ENCODE assay signal across 14 cellular contexts in the genomic region with DNA sequence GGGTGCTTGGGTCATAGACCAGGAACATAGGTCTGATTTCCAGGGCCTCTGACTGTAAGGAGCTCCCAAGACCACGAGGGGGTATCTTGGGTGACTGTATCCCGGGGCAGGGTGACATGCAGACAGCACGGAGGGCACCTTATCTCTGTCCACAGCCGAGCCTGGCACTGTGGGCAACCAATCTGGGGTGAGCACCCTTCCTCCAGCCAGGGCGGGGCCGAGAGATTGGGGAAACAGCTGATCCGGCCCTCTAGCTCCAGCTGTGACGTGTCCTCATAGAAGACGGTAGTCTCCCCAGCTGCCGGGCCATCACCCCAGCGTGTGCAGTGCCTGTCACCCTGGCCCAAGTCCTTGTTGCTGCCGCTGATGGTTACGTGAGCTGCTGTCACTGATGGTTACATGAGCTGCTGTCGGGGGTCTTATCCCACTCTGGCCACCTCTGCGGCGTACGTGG. TPM values are rescaled to one million over a fixed set of nuclear protein-coding genes. Genes with fewer than 3 reads are reported as not detected.
DNase-seq lines count a peak whose midpoint lies in the region; ATAC-seq, FAIRE-seq and TF ChIP-seq lines count a peak whose summit lies in the region.
"Had no signal": no experiment of that assay in that cellular context is flagged by ENCODE, and none has a peak within 500 bp of the region (broad histone marks: within the 10 kb centered on the region; RNA-seq: fewer than 3 reads in every experiment).

No MANE protein-coding gene starts in this region.

- H3K79me2 ChIP-seq in HCT116 (ENCODE audit: insufficient read depth, low read length): peaks cover 47% of the 10 kb centered on the region
- no peaks in the 10 kb centered on the region for H3K79me2 ChIP-seq in K562 (ENCODE audit: control insufficient read depth, insufficient read depth, low read length)

- TF ChIP-seq EP300 in K562 (IDR thresholded peaks at IDR 0.05; ENCODE audit: low read length): no peak

- 45% methylated on average over 14 of the region's 17 CpGs for WGBS in K562 (ENCODE audit: insufficient coverage, low coverage, missing lambda C conversion rate)

- H3K4me1 ChIP-seq in BLaER1 (peaks cover 70% of the 10 kb centered on the region), HCT116 (ENCODE audit: control insufficient read depth in 1 of 2, insufficient read depth in 2 of 2, low read length in 2 of 2) (peaks cover 30 to 53% of the 10 kb centered on the region in 2 experiments), K562 (replicated peaks in 1 of 2; ENCODE audit: control insufficient read depth in 2 of 2, insufficient read depth in 2 of 2, low read length in 2 of 2) (peaks cover 0 to 7% of the 10 kb centered on the region in 2 experiments; a peak in 2 of 5 replicates)
- H3K4me1 ChIP-seq: psoas muscle had no signal

- no peak for DNase-seq in HCT116 (ENCODE audit: low read depth, low spot score)
- peak; percentile 15 to 54 (median 48) for DNase-seq in K562 (ENCODE audit: extremely low read depth in 1 of 4, low spot score in 3 of 4)
- no peak for DNase-seq in naive thymus-derived CD8-positive, alpha-beta T cell
- DNase-seq in islet precursor cell: no peak
- no peak for DNase-seq in NCI-H2081 treated with DMSO at 0.1 percent for 48 hours (lab: John Stamatoyannopoulos, UW)
- no peak for DNase-seq in GM19238 (ENCODE audit: insufficient read length, low spot score)
- DNase-seq in SW 1271 (lab: John Stamatoyannopoulos, UW): no peak
- DNase-seq: CD4-positive, CD25-positive, alpha-beta regulatory T cell; NCI-H510A; psoas muscle; SHP77 had no signal

- TF ChIP-seq POLR2A in HCT116 (IDR thresholded peaks at IDR 0.05; ENCODE audit: borderline replicate concordance, extremely low read depth, insufficient read depth, insufficient read length): no peak
- TF ChIP-seq POLR2A in K562 (conservative IDR thresholded peaks at IDR 0.05): no peak

- in situ Hi-C loops in K562 (cut with MboI): no loop called here

- no TSS peak for BruUV-seq in HCT116 (replicated peaks; lab: Mats Ljungman, UMichigan)
- no TSS peak for BruUV-seq in K562 (replicated peaks; lab: Mats Ljungman, UMichigan)

- H2AFZ ChIP-seq in HCT116 (ENCODE audit: low read depth, low read length, poor library complexity, severe bottlenecking) (no peak overlapping the region), K562 (ENCODE audit: low read depth, low read length) (no peak overlapping the region)
- H2AFZ ChIP-seq: hepatocyte had no signal

- ATAC-seq in HCT116 (0 out of 2 replicates have a peak, but pooled peaks have one; percentile 35), K562 (peak; percentile 85)
- peak; percentile 42 to 52 for ATAC-seq in naive thymus-derived CD8-positive, alpha-beta T cell

- H3K27ac ChIP-seq in BLaER1 (no peak overlapping the region), HCT116 (ENCODE audit: low read depth, low read length) (no peak overlapping the region), K562 (ENCODE audit: extremely low read depth, low read depth, low read length) (no peak overlapping the region)
- H3K27ac ChIP-seq: hepatocyte, psoas muscle had no signal

- intact Hi-C loops in HCT116 (cut with micrococcal nuclease) (no loop called here), K562 (cut with micrococcal nuclease) (loop anchor here (5.0 kb wide), 1 partner anchor 38 kb away; no protein-coding TSS in a partner anchor)

- peaks cover 13 to 46% (median 20%) of the 10 kb centered on the region in 5 donors for H3K27me3 Mint-ChIP-seq in naive thymus-derived CD8-positive, alpha-beta T cell

- no peak for FAIRE-seq in K562 (lab: Jason Lieb, UNC)

- no peak overlapping the region for H3K4me3 Mint-ChIP-seq in naive thymus-derived CD8-positive, alpha-beta T cell
- H3K4me3 Mint-ChIP-seq: activated T-helper 1 cell treated with anti-CD3 and anti-CD28 coated beads, Interleukin-12 subunit alpha, Interleukin-12 subunit beta, Interleukin-2, Interleukin-4 antibody, amounts not matched to agents 30 ng/mL and 10 ng/mL and 1 ng/mL, durations not matched to agents 14 hours and 24 hours and 36 hours; CD4-positive, CD25-positive, alpha-beta regulatory T cell had no signal

- CTCF ChIA-PET in HCT116 (lab: Charles Lee): no interaction called here
- CTCF ChIA-PET in K562 (lab: Yijun Ruan, JAX; ENCODE audit: low intra/inter-chr PET ratio): no interaction called here

- H3K4me2 ChIP-seq in BLaER1 (0 out of 2 replicates have a peak overlapping the region, but pooled peaks have one; percentile 14), HCT116 (ENCODE audit: low read length) (no peak overlapping the region), K562 (ENCODE audit: insufficient read depth, low read length) (no peak overlapping the region)
- H3K4me2 ChIP-seq: hepatocyte had no signal

- no peaks in the 10 kb centered on the region for H3K9me2 ChIP-seq in HCT116 (ENCODE audit: insufficient read depth)

- H3K27me3 ChIP-seq in BLaER1 (peaks cover 4% of the 10 kb centered on the region), HCT116 (ENCODE audit: insufficient read depth, low read length) (no peaks in the 10 kb centered on the region), K562 (ENCODE audit: control insufficient read depth in 2 of 2, insufficient read depth in 2 of 2, low read length in 2 of 2) (no peaks in the 10 kb centered on the region)
- H3K27me3 ChIP-seq: hepatocyte had no signal

- no peaks in the 10 kb centered on the region for H3K9me1 ChIP-seq in K562 (ENCODE audit: control insufficient read depth, insufficient read depth, low read length)

- H3K36me3 ChIP-seq in BLaER1: 0 out of 2 replicates have a peak, but pooled peaks cover 6% of the 10 kb centered on the region
- H3K36me3 ChIP-seq in HCT116 (ENCODE audit: control insufficient read depth in 1 of 2, insufficient read depth in 2 of 2, low read length in 2 of 2): peaks cover 0 to 6% of the 10 kb centered on the region in 2 experiments; a peak in 1 of 4 replicates
- no peaks in the 10 kb centered on the region for H3K36me3 ChIP-seq in K562 (ENCODE audit: control insufficient read depth, insufficient read depth, low read length)

- no peak overlapping the region for H3K27ac Mint-ChIP-seq in naive thymus-derived CD8-positive, alpha-beta T cell
- H3K27ac Mint-ChIP-seq: activated T-helper 1 cell treated with anti-CD3 and anti-CD28 coated beads, Interleukin-12 subunit alpha, Interleukin-12 subunit beta, Interleukin-2, Interleukin-4 antibody, amounts not matched to agents 30 ng/mL and 10 ng/mL and 1 ng/mL, durations not matched to agents 14 hours and 24 hours and 36 hours; CD4-positive, CD25-positive, alpha-beta regulatory T cell had no signal

- POLR2A ChIA-PET in HCT116 (lab: Charles Lee) (interaction anchor here (0.6 kb wide), 1 partner anchor 20 kb away, joined by 3 read pairs; no protein-coding TSS in a partner anchor), K562 (lab: Yijun Ruan, JAX) (interaction anchor here (1.0 to 2.0 kb wide), 2 partner anchors 11 to 15 kb away, joined by 4 to 5 read pairs; no protein-coding TSS in a partner anchor)
- POLR2A ChIA-PET in naive thymus-derived CD8-positive, alpha-beta T cell (lab: Charles Lee): no interaction called here

- TF ChIP-seq CTCF in HCT116 (IDR thresholded peaks at IDR 0.05 in 2 of 3, conservative IDR thresholded peaks at IDR 0.05 in 1 of 3; ENCODE audit: borderline replicate concordance in 1 of 3, insufficient read depth in 1 of 3, low read depth in 2 of 3, low read length in 2 of 3) (no peak), K562 (IDR thresholded peaks at IDR 0.05 in 2 of 3, conservative IDR thresholded peaks at IDR 0.05 in 1 of 3; ENCODE audit: insufficient read depth in 2 of 3, low read depth in 1 of 3, low read length in 3 of 3) (peak; percentile 19 to 26 (median 23); a peak in 2 of 6 replicates)

- peaks cover 1 to 13% (median 6%) of the 10 kb centered on the region in 4 donors for H3K4me1 Mint-ChIP-seq in naive thymus-derived CD8-positive, alpha-beta T cell

- RAD21 ChIA-PET in HCT116 (lab: Charles Lee; ENCODE audit: low non-redundant PET in 1 of 2, low total read pairs in 2 of 2, uncharacterized antibody in 2 of 2, unreplicated experiment in 2 of 2): no interaction called here

- TF ChIP-seq RAD21 in HCT116 (IDR thresholded peaks at IDR 0.05; ENCODE audit: low read depth): no peak
- TF ChIP-seq RAD21 in K562 (CRISPR knock-in tag; conservative IDR thresholded peaks at IDR 0.05 in 1 of 2, IDR thresholded peaks at IDR 0.05 in 1 of 2): 0 out of 4 replicates have a peak, but pooled peaks of 1 of the 2 experiments have one; percentile 2

- peaks cover 63% of the 10 kb centered on the region for H4K20me1 ChIP-seq in BLaER1
- no peaks in the 10 kb centered on the region for H4K20me1 ChIP-seq in HCT116 (ENCODE audit: insufficient read depth)
- no peaks in the 10 kb centered on the region for H4K20me1 ChIP-seq in K562 (replicated peaks; ENCODE audit: control insufficient read depth, insufficient read depth, low read length)

- H3K9me3 ChIP-seq in BLaER1 (no peaks in the 10 kb centered on the region), HCT116 (ENCODE audit: control insufficient read depth in 1 of 2, insufficient read depth in 1 of 2, low read depth in 1 of 2, low read length in 2 of 2) (no peaks in the 10 kb centered on the region), K562 (replicated peaks; ENCODE audit: control insufficient read depth, insufficient read depth, low read depth, low read length) (no peaks in the 10 kb centered on the region)
- H3K9me3 ChIP-seq: psoas muscle had no signal

- no peak overlapping the region for H3K9ac ChIP-seq in BLaER1
- H3K9ac ChIP-seq in HCT116 (ENCODE audit: low read length): no peak overlapping the region
- peak overlapping the region in 1 of 2 experiments; percentile 78; a peak in 2 of 4 replicates for H3K9ac ChIP-seq in K562 (ENCODE audit: insufficient read depth in 1 of 2, low read depth in 2 of 2, low read length in 2 of 2)

- H3K4me3 ChIP-seq in BLaER1: no peak overlapping the region
- no peak overlapping the region for H3K4me3 ChIP-seq in HCT116 (replicated peaks in 1 of 2; ENCODE audit: low read depth in 1 of 2, low read length in 2 of 2)
- no peak overlapping the region for H3K4me3 ChIP-seq in K562
- H3K4me3 ChIP-seq: hepatocyte, psoas muscle had no signal

- H3K36me3 Mint-ChIP-seq in naive thymus-derived CD8-positive, alpha-beta T cell: peaks cover 0 to 2% (median 0%) of the 10 kb centered on the region in 3 donors
- H3K36me3 Mint-ChIP-seq: CD4-positive, CD25-positive, alpha-beta regulatory T cell had no signal

- no peaks in the 10 kb centered on the region for H3K9me3 Mint-ChIP-seq in naive thymus-derived CD8-positive, alpha-beta T cell
- H3K9me3 Mint-ChIP-seq: activated T-helper 1 cell treated with anti-CD3 and anti-CD28 coated beads, Interleukin-12 subunit alpha, Interleukin-12 subunit beta, Interleukin-2, Interleukin-4 antibody, amounts not matched to agents 30 ng/mL and 10 ng/mL and 1 ng/mL, durations not matched to agents 14 hours and 24 hours and 36 hours had no signal

RNA-seq across cellular contexts. Expression of a gene that starts 6.4 kb away (rescaled TPM):
- total RNA-seq in HCT116 (2021; ENCODE audit: unreplicated experiment) (40.1 TPM), K562 (2014; rRNA removed) (6.7 and 8.2 TPM in 2 replicates), K562 (2014; rRNA removed; fragmentation: Illumina TruSeq; extraction: Trizol) (1.3 and 1.6 TPM in 2 replicates), K562 (2015; rRNA removed; fragmentation: Illumina TruSeq; extraction: Trizol) (3.7 and 4.3 TPM in 2 replicates), K562 (2021) (5.7 and 8.4 TPM in 2 replicates)
- polyA plus RNA-seq in HCT116 (2012): 75.8 and 81.2 TPM in 2 replicates
- total RNA-seq in K562 (2011; cell fraction: chromatin; rRNA removed; ENCODE audit: low replicate concordance): 0.84 and 6.1 TPM in 2 replicates
- total RNA-seq in K562 (2011; cell fraction: nucleolus; rRNA removed): 3.0 and 3.2 TPM in 2 replicates
- 2.4 and 3.3 TPM in 2 replicates for total RNA-seq in K562 (2011; cell fraction: nucleoplasm; rRNA removed)
- polyA plus RNA-seq in K562 (2011; rRNA removed) (1.9 and 2.2 TPM in 2 replicates), K562 (2014; fragmentation: Illumina TruSeq; extraction: Trizol) (4.3 and 8.0 TPM in 2 replicates), K562 (2014; fragmentation: Nextera tagmentation; extraction: Ambion mirVana) (1 to 10 TPM in 1 of 2 experiments, under 1 TPM in 1; 0.76 to 1.5 TPM), K562 (2014; rRNA removed) (5.7 and 8.3 TPM in 2 replicates)
- polyA plus RNA-seq in K562 (2011; cell fraction: cytosol; rRNA removed): 5.0 and 7.4 TPM in 2 replicates
- polyA plus RNA-seq in K562 (2011; cell fraction: nucleus; rRNA removed): 3.9 and 11.2 TPM in 2 replicates
- 8.5 and 13.7 TPM in 2 replicates for polyA plus RNA-seq in K562 (2012)
- polyA minus RNA-seq in K562 (2011; rRNA and poly(A)+ RNA removed): 0.81 and 1.4 TPM in 2 replicates
- polyA minus RNA-seq in K562 (2011; cell fraction: cytosol; rRNA and poly(A)+ RNA removed): 1.1 and 1.6 TPM in 2 replicates
- polyA minus RNA-seq in K562 (2011; cell fraction: nucleus; rRNA and poly(A)+ RNA removed): 1.1 and 1.2 TPM in 2 replicates
- 1 to 10 TPM; 1.3 to 2.5 TPM for total RNA-seq in naive thymus-derived CD8-positive, alpha-beta T cell
- polyA plus RNA-seq in naive thymus-derived CD8-positive, alpha-beta T cell: under 1 TPM in 1 of 3 donors, not detected in 2; 0.21 TPM

Comparison
In these comparisons a context has a peak if more than half of its experiments do, and no peak if none do; other contexts are left out.
1. ATAC-seq: peak in every context shown above with its lines; median percentile 85 in K562; 47 in naive thymus-derived CD8-positive, alpha-beta T cell; 35 in HCT116.
2. DNase-seq: peak in K562 (4 of 4); none in HCT116 (single experiment), naive thymus-derived CD8-positive, alpha-beta T cell (0 of 10), islet precursor cell (single experiment), NCI-H2081 treated with DMSO at 0.1 percent for 48 hours (single experiment), GM19238 (single experiment) and SW 1271 (0 of 2).
3. CTCF ChIP-seq: peak in K562 (3 of 3); none in HCT116 (0 of 3).